Comparison of ENCODE assay signal across 26 cellular contexts in genomic region chr1:202245391-202245790, GRCh38. TPM values are rescaled to one million over a fixed set of nuclear protein-coding genes. Genes with fewer than 3 reads are reported as not detected.
DNase-seq lines count a peak whose midpoint lies in the region; ATAC-seq and TF ChIP-seq lines count a peak whose summit lies in the region.
"Had no signal": no experiment of that assay in that cellular context is flagged by ENCODE, and none has a peak within 500 bp of the region (broad histone marks: within the 10 kb centered on the region; RNA-seq: fewer than 3 reads in every experiment).

No MANE protein-coding gene starts in this region.

- H3K36me3 Mint-ChIP-seq in osteocyte (ENCODE audit: unreplicated experiment) = no peaks in the 10 kb centered on the region

- no peak overlapping the region for H3K4me3 Mint-ChIP-seq in stimulated activated naive CD8-positive, alpha-beta T cell treated with anti-CD3 and anti-CD28 coated beads, Interleukin-15, amount 100 ng/mL, for 72 hours
- H3K4me3 Mint-ChIP-seq in osteocyte (ENCODE audit: unreplicated experiment) = no peak overlapping the region
- H3K4me3 Mint-ChIP-seq: CD4-positive, alpha-beta T cell; GM23338 had no signal

- H3K9me2 ChIP-seq in Karpas-422 (replicated peaks; ENCODE audit: insufficient read depth, low read length) = no peaks in the 10 kb centered on the region

- no peaks in the 10 kb centered on the region for H3K9me3 Mint-ChIP-seq in stimulated activated naive CD8-positive, alpha-beta T cell treated with anti-CD3 and anti-CD28 coated beads, Interleukin-15, amount 100 ng/mL, for 72 hours
- H3K9me3 Mint-ChIP-seq in osteocyte (ENCODE audit: unreplicated experiment) = no peaks in the 10 kb centered on the region
- H3K9me3 Mint-ChIP-seq: CD4-positive, alpha-beta T cell; GM23338 had no signal

- no peaks in the 10 kb centered on the region for H4K20me1 ChIP-seq in Karpas-422 (ENCODE audit: insufficient read depth, low read depth, low read length)

- no peak for DNase-seq in stimulated activated naive CD8-positive, alpha-beta T cell treated with anti-CD3 and anti-CD28 coated beads, Interleukin-15, amount 100 ng/mL, for 72 hours
- DNase-seq in stimulated activated naive CD8-positive, alpha-beta T cell treated with anti-CD3 and anti-CD28 coated beads, Interleukin-15, Interleukin-2, amounts not matched to agents 100 U/mL and 50 U/mL, for 24 hours = no peak
- DNase-seq in ascending aorta (ENCODE audit: low spot score in 2 of 2) (peak in 1 of 2 donors; percentile 28), mesenteric fat pad (ENCODE audit: low spot score) (peak; percentile 51), Karpas-422 (no peak), osteocyte (ENCODE audit: extremely low spot score, unreplicated experiment) (no peak)
- DNase-seq: BE2C, KG1, NCI-H1092 treated with DMSO at 0.1 percent for 48 hours, NCI-H146, NCI-H2029, NCI-H2227 treated with DMSO at 0.1 percent for 48 hours, NCI-H510A, NCI-H748 treated with DMSO at 0.1 percent for 48 hours, PC-9, SIG-M5 had no signal

- H3K4me3 ChIP-seq in ascending aorta (no peak overlapping the region), Karpas-422 (ENCODE audit: low read length) (no peak overlapping the region)
- H3K4me3 ChIP-seq: GM23338, PC-9 had no signal

- H3K4me2 ChIP-seq in Karpas-422 (ENCODE audit: low read depth, low read length, poor library complexity, severe bottlenecking) = no peak overlapping the region
- H3K4me2 ChIP-seq: GM23338, PC-9 had no signal

- H2AFZ ChIP-seq in Karpas-422 (ENCODE audit: low read length) = no peak overlapping the region
- H2AFZ ChIP-seq: GM23338, PC-9 had no signal

- H3K27ac ChIP-seq in ascending aorta = peak overlapping the region; percentile 49 to 64
- H3K27ac ChIP-seq in Karpas-422 (ENCODE audit: low read length) = no peak overlapping the region
- H3K27ac ChIP-seq: HL-60, PC-9, RWPE1 had no signal

- H3K27ac Mint-ChIP-seq in stimulated activated naive CD8-positive, alpha-beta T cell treated with anti-CD3 and anti-CD28 coated beads, Interleukin-15, amount 100 ng/mL, for 72 hours = no peak overlapping the region
- H3K27ac Mint-ChIP-seq in osteocyte (ENCODE audit: unreplicated experiment) = no peak overlapping the region
- H3K27ac Mint-ChIP-seq: CD4-positive, alpha-beta T cell; GM23338 had no signal

- H3K36me3 ChIP-seq in ascending aorta (peaks cover 15% of the 10 kb centered on the region in 2 donors), Karpas-422 (ENCODE audit: insufficient read depth, low read length) (no peaks in the 10 kb centered on the region)
- H3K36me3 ChIP-seq: BE2C had no signal

- H3K9ac ChIP-seq in Karpas-422 (ENCODE audit: low read length) = no peak overlapping the region

- H3K27me3 ChIP-seq in ascending aorta (no peaks in the 10 kb centered on the region), Karpas-422 (ENCODE audit: low read length) (no peaks in the 10 kb centered on the region)
- H3K27me3 ChIP-seq: BE2C had no signal

- peaks cover 16 to 29% of the 10 kb centered on the region in 2 donors for H3K4me1 ChIP-seq in ascending aorta
- peaks cover 3% of the 10 kb centered on the region; the same call in 1 of the 2 replicates for H3K4me1 ChIP-seq in Karpas-422 (ENCODE audit: low read length)
- H3K4me1 ChIP-seq: BE2C, Caco-2 had no signal

- H3K9me3 ChIP-seq in ascending aorta (no peaks in the 10 kb centered on the region), Karpas-422 (ENCODE audit: low read length) (no peaks in the 10 kb centered on the region)
- H3K9me3 ChIP-seq: BE2C, Caco-2 had no signal

- ATAC-seq in stimulated activated naive CD8-positive, alpha-beta T cell treated with anti-CD3 and anti-CD28 coated beads, Interleukin-15, amount 100 ng/mL, for 72 hours = peak; percentile 22
- no peak for ATAC-seq in stimulated activated naive CD8-positive, alpha-beta T cell treated with anti-CD3 and anti-CD28 coated beads, Interleukin-15, Interleukin-2, amounts not matched to agents 100 U/mL and 50 U/mL, for 24 hours
- no peak for ATAC-seq in GM18873 (IDR thresholded peaks at IDR 0.05; ENCODE audit: low FRiP score, unreplicated experiment)
- ATAC-seq: GM23338, HCT116 had no signal

- TF ChIP-seq CTCF in ascending aorta (IDR thresholded peaks at IDR 0.05) (no peak), osteocyte (IDR thresholded peaks at IDR 0.05) (no peak)

- H3K4me1 Mint-ChIP-seq in stimulated activated naive CD8-positive, alpha-beta T cell treated with anti-CD3 and anti-CD28 coated beads, Interleukin-15, amount 100 ng/mL, for 72 hours = no peaks in the 10 kb centered on the region
- H3K4me1 Mint-ChIP-seq in osteocyte (ENCODE audit: unreplicated experiment) = peaks cover 17% of the 10 kb centered on the region

- no peaks in the 10 kb centered on the region for H3K79me2 ChIP-seq in Karpas-422 (ENCODE audit: low read length)

- intact Hi-C loops in ascending aorta (cut with DNase I) = no loop called here

- peaks cover 11% of the 10 kb centered on the region for H3K27me3 Mint-ChIP-seq in stimulated activated naive CD8-positive, alpha-beta T cell treated with anti-CD3 and anti-CD28 coated beads, Interleukin-15, amount 100 ng/mL, for 72 hours
- H3K27me3 Mint-ChIP-seq in osteocyte (ENCODE audit: unreplicated experiment) = no peaks in the 10 kb centered on the region

RNA-seq across cellular contexts. Expression of gene LGR6, which starts 51.8 kb away (rescaled TPM):
- total RNA-seq in ascending aorta (26.0 TPM), mesenteric fat pad (0.35 TPM), osteocyte (9.4 and 9.9 TPM in 2 replicates)
- not detected in 2 replicates for total RNA-seq in Karpas-422 (2014; rRNA removed; shearing (Covaris generic); ENCODE audit: low replicate concordance)
- total RNA-seq: A673, G401, HT1080 had no signal
